In genomic region chr19:8517551-8518442, GRCh38 we compare ENCODE assay signal across 10 cellular contexts. TPM values are rescaled to one million over a fixed set of nuclear protein-coding genes. Genes with fewer than 3 reads are reported as not detected.
A peak's percentile ranks its signal among the peaks of the same experiment; 100 is the strongest.
DNase-seq lines count a peak whose midpoint lies in the region; ATAC-seq and TF ChIP-seq lines count a peak whose summit lies in the region.
"Had no signal": no experiment of that assay in that cellular context is flagged by ENCODE, and none has a peak within 500 bp of the region (broad histone marks: within the 10 kb centered on the region; RNA-seq: fewer than 3 reads in every experiment).

No MANE protein-coding gene starts in this region.

- no peak overlapping the region for H3K14ac ChIP-seq in H9 (ENCODE audit: insufficient read depth, low read length)

- no peak overlapping the region for H3T11ph ChIP-seq in H9 (ENCODE audit: low read length)

- no peak overlapping the region for H2AK5ac ChIP-seq in H9 (ENCODE audit: insufficient read length, low read length)

- H3K27me3 Mint-ChIP-seq in H9 (ENCODE audit: low read depth) (peaks cover 4% of the 10 kb centered on the region), T-helper 17 cell (no peaks in the 10 kb centered on the region)
- H3K27me3 Mint-ChIP-seq in central memory CD8-positive, alpha-beta T cell = no peaks in the 10 kb centered on the region

- no peaks in the 10 kb centered on the region for H3K9me3 ChIP-seq in H9 (ENCODE audit: control insufficient read depth, low read depth, low read length)
- H3K9me3 ChIP-seq in T-helper 17 cell (ENCODE audit: control insufficient read depth, low read length, poor library complexity, severe bottlenecking) = no peaks in the 10 kb centered on the region
- H3K9me3 ChIP-seq in skeletal muscle tissue (ENCODE audit: control insufficient read depth in 3 of 3, low read length in 3 of 3) = no peaks in the 10 kb centered on the region

- no peak overlapping the region for H3K23ac ChIP-seq in H9 (ENCODE audit: insufficient read length, low read depth, low read length)

- peaks cover 9% of the 10 kb centered on the region for H3K23me2 ChIP-seq in H9 (ENCODE audit: insufficient read length, low read depth, low read length, poor library complexity, severe bottlenecking)

- H3K27me3 ChIP-seq in H9 (ENCODE audit: insufficient read depth, low read length) (no peaks in the 10 kb centered on the region), skeletal muscle tissue (ENCODE audit: control insufficient read depth in 3 of 3, insufficient read depth in 3 of 3, low read length in 3 of 3) (no peaks in the 10 kb centered on the region)

- ATAC-seq in T-helper 17 cell = peak; percentile 54
- ATAC-seq in central memory CD8-positive, alpha-beta T cell (replicated peaks; ENCODE audit: extremely low read depth, poor library complexity, severe bottlenecking) = peak; percentile 52
- no peak for ATAC-seq in GM19463 (IDR thresholded peaks at IDR 0.05; ENCODE audit: unreplicated experiment)
- ATAC-seq in GM18867 (IDR thresholded peaks at IDR 0.05; ENCODE audit: unreplicated experiment) = no peak

- no peaks in the 10 kb centered on the region for H3K79me1 ChIP-seq in H9 (ENCODE audit: insufficient read depth, low read depth, low read length, poor library complexity, severe bottlenecking)

- DNase-seq in H9 (no peak), T-helper 17 cell (peak; percentile 30 to 46 (median 40)), NAMALWA (ENCODE audit: low spot score) (no peak), mucosa of gallbladder (ENCODE audit: low spot score) (no peak)
- DNase-seq in central memory CD8-positive, alpha-beta T cell (ENCODE audit: low spot score in 2 of 2) = peak in 1 of 2 donors; percentile 49
- DNase-seq: kidney glomerular epithelial cell had no signal

- no peaks in the 10 kb centered on the region for H4K20me1 ChIP-seq in H9 (ENCODE audit: control insufficient read depth, insufficient read depth, insufficient read length)

- no peaks in the 10 kb centered on the region; a peak in 2 of 5 replicates for H3K9me3 Mint-ChIP-seq in H9
- no peaks in the 10 kb centered on the region for H3K9me3 Mint-ChIP-seq in central memory CD8-positive, alpha-beta T cell

- no peak overlapping the region for H2BK20ac ChIP-seq in H9 (ENCODE audit: low read depth, low read length, poor library complexity, severe bottlenecking)

- no peaks in the 10 kb centered on the region for H3K36me3 ChIP-seq in skeletal muscle tissue (ENCODE audit: control insufficient read depth in 3 of 3, insufficient read depth in 3 of 3, low read length in 3 of 3)

- H3K27ac ChIP-seq in H9 (ENCODE audit: insufficient read length, low read depth, low read length) = no peak overlapping the region
- H3K27ac ChIP-seq in skeletal muscle tissue (ENCODE audit: low read depth, low read length) = peak overlapping the region; percentile 52

- H2BK5ac ChIP-seq in H9 (ENCODE audit: insufficient read length, low read length) = no peak overlapping the region

- H2BK12ac ChIP-seq in H9 (ENCODE audit: insufficient read length, low read depth, low read length) = no peak overlapping the region

- H3K56ac ChIP-seq in H9 (ENCODE audit: insufficient read length, low read depth, low read length) = no peak overlapping the region

- no peak for TF ChIP-seq CTCF in H9 (conservative IDR thresholded peaks at IDR 0.05)

- no peak overlapping the region for H2BK15ac ChIP-seq in H9 (ENCODE audit: low read depth, low read length)

- H3K4me3 Mint-ChIP-seq in H9 (peak overlapping the region in 1 of 2 experiments; percentile 4; a peak in 2 of 5 replicates), T-helper 17 cell (peak overlapping the region; percentile 88)
- peak overlapping the region; percentile 71 for H3K4me3 Mint-ChIP-seq in central memory CD8-positive, alpha-beta T cell

- no CpG with 5 or more reads among the region's 10 CpGs for WGBS in H9 (ENCODE audit: extremely low coverage, insufficient read length, low lambda C conversion rate)

- H2AFZ ChIP-seq in H9 (ENCODE audit: low read length) = no peak overlapping the region

- peaks cover 0 to 2% (median 2%) of the 10 kb centered on the region in 3 experiments; a peak in 1 of 7 replicates for H3K36me3 Mint-ChIP-seq in H9 (ENCODE audit: insufficient read depth in 1 of 3, low read depth in 3 of 3)
- H3K36me3 Mint-ChIP-seq in T-helper 17 cell (ENCODE audit: low read depth) = peaks cover 4% of the 10 kb centered on the region
- H3K36me3 Mint-ChIP-seq in central memory CD8-positive, alpha-beta T cell (ENCODE audit: insufficient read depth) = peaks cover 60% of the 10 kb centered on the region

- H3K4ac ChIP-seq in H9 (ENCODE audit: low read depth, low read length) = no peak overlapping the region

- H4K91ac ChIP-seq in H9 (ENCODE audit: insufficient read length, low read depth, low read length) = no peak overlapping the region

- H3K4me1 ChIP-seq in H9 (ENCODE audit: insufficient read depth, low read length) (no peaks in the 10 kb centered on the region; the same call in 1 of the 2 replicates), skeletal muscle tissue (ENCODE audit: control insufficient read depth in 3 of 3, insufficient read depth in 3 of 3, low read length in 3 of 3) (peaks cover 10 to 18% (median 11%) of the 10 kb centered on the region in 3 donors)

- H3K79me2 ChIP-seq in H9 (ENCODE audit: insufficient read depth, low read length) = no peaks in the 10 kb centered on the region

- H3K4me3 ChIP-seq in skeletal muscle tissue (ENCODE audit: low read length in 3 of 3) = no peak overlapping the region

- H4K8ac ChIP-seq in H9 (replicated peaks; ENCODE audit: insufficient read length, low read depth, low read length) = no peak overlapping the region

- H3K9ac ChIP-seq in H9 (ENCODE audit: extremely low read depth, insufficient read length, low read length) = no peak overlapping the region
- H3K9ac ChIP-seq in skeletal muscle tissue (ENCODE audit: low read depth in 1 of 3, low read length in 3 of 3) = no peak overlapping the region

- H3K4me1 Mint-ChIP-seq in H9 = peaks cover 8 to 16% of the 10 kb centered on the region in 2 experiments
- H3K4me1 Mint-ChIP-seq in T-helper 17 cell = peaks cover 43% of the 10 kb centered on the region
- peaks cover 52% of the 10 kb centered on the region for H3K4me1 Mint-ChIP-seq in central memory CD8-positive, alpha-beta T cell

- H4K5ac ChIP-seq in H9 (ENCODE audit: insufficient read length, low read depth, low read length) = no peak overlapping the region

- no peak overlapping the region for H3K18ac ChIP-seq in H9 (ENCODE audit: insufficient read length, low read depth, low read length)

- H2BK120ac ChIP-seq in H9 (ENCODE audit: low read depth, low read length, poor library complexity, severe bottlenecking) = no peak overlapping the region

- H3K27ac Mint-ChIP-seq in H9 = peak overlapping the region in 2 of 3 experiments; percentile 46 to 59; a peak in 3 of 7 replicates
- H3K27ac Mint-ChIP-seq in T-helper 17 cell = peak overlapping the region; percentile 99
- H3K27ac Mint-ChIP-seq in central memory CD8-positive, alpha-beta T cell (ENCODE audit: low read depth) = peak overlapping the region; percentile 79

- H3K4me2 ChIP-seq in H9 (ENCODE audit: insufficient read depth, insufficient read length, low read length) = no peak overlapping the region

RNA-seq across cellular contexts. Expression of gene ZNF414, which starts 3.8 kb away (rescaled TPM):
- total RNA-seq in H9 (2021) (29.3 and 38.1 TPM in 2 replicates), T-helper 17 cell (10 to 100 TPM; 45.1 to 46.2 TPM), skeletal muscle tissue (4.2 TPM), mucosa of gallbladder (32.8 TPM)

RNA-seq across cellular contexts. Expression of gene PRAM1, which starts 15.4 kb away (rescaled TPM):
- total RNA-seq in H9 (2021) = 0.44 TPM in 2 replicates
- 1 to 10 TPM; 5.2 to 7.4 TPM for total RNA-seq in T-helper 17 cell
- total RNA-seq in skeletal muscle tissue = 1.0 TPM
- 4.8 TPM for total RNA-seq in mucosa of gallbladder
- total RNA-seq: M059J had no signal

RNA-seq across cellular contexts. Expression of gene MYO1F, which starts 59.4 kb away (rescaled TPM):
- 1.0 and 1.2 TPM in 2 replicates for total RNA-seq in H9 (2021)
- 100 to 1,000 TPM; 270 to 305 TPM for total RNA-seq in T-helper 17 cell
- 7.8 TPM for total RNA-seq in skeletal muscle tissue
- total RNA-seq in mucosa of gallbladder = 47.2 TPM

Comparison
In these comparisons a context has a peak if more than half of its experiments do, and no peak if none do; other contexts are left out.
1. DNase-seq: peak in T-helper 17 cell (3 of 3); none in H9 (single experiment), NAMALWA (single experiment) and mucosa of gallbladder (single experiment).
2. ATAC-seq: peak in T-helper 17 cell (single experiment) and central memory CD8-positive, alpha-beta T cell (single experiment); none in GM19463 (single experiment) and GM18867 (single experiment).
3. Peak in every context shown above with its lines, with median percentiles within 50 percentile points of each other: H3K27ac Mint-ChIP-seq.